ENCODE assay signal across 1 cellular context in genomic region chr22:18610103-18610811, GRCh38.
A peak's percentile ranks its signal among the peaks of the same experiment; 100 is the strongest.
TF ChIP-seq lines count a peak whose summit lies in the region.

No MANE protein-coding gene starts in this region.

TF ChIP-seq in HepG2, 621 proteins besides CTCF, POLR2A, EP300 and RAD21:
- TF ChIP-seq ZNF800 (CRISPR knock-in tag; IDR thresholded peaks at IDR 0.05), result peak; percentile 70; the same call in 1 of the 2 replicates
